Comparison of ENCODE assay signal across 1 cellular context in the genomic region with DNA sequence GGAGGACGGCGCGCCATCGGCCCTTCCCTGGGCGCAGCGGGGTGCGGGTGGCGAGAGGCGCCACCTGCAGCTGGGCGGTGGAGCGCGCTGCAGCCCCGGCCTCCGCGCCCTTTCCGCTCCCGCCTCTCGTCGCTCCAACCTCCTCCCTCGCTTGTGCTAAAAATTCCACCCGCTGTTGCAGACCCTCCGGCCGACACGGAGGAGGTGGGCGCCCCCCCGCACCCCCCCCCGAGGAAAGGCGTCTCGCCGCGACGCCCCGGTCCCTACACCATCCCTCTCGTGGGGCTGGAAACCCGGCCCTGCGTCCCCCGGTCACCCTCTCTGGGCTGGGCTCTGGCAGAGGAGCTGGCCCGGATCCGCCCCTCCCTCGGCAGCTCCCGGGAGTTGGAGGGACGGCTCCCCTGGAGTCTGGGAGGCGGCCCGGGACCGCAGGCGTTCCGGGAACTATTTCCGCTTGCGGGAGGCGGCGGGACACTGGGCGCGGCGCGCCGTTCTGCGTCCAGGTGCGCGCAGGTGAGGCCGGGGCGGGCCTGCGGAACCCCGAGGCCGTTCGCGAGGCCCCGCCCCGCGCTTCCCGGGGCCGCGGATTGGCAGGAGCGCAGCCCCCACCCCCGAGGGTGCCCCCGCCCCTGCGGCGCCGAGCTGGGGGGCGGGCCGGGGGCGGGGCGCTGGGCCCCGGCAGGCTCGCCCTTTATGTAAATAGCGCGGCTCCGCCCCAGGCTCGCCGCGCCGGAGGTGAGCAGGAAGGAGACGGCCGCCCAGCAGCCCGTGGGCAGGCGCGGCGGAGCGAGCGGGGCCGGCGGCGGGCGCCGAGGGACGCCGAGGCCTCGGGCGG.
TF ChIP-seq lines count a peak whose summit lies in the region.

A gene with protein sequence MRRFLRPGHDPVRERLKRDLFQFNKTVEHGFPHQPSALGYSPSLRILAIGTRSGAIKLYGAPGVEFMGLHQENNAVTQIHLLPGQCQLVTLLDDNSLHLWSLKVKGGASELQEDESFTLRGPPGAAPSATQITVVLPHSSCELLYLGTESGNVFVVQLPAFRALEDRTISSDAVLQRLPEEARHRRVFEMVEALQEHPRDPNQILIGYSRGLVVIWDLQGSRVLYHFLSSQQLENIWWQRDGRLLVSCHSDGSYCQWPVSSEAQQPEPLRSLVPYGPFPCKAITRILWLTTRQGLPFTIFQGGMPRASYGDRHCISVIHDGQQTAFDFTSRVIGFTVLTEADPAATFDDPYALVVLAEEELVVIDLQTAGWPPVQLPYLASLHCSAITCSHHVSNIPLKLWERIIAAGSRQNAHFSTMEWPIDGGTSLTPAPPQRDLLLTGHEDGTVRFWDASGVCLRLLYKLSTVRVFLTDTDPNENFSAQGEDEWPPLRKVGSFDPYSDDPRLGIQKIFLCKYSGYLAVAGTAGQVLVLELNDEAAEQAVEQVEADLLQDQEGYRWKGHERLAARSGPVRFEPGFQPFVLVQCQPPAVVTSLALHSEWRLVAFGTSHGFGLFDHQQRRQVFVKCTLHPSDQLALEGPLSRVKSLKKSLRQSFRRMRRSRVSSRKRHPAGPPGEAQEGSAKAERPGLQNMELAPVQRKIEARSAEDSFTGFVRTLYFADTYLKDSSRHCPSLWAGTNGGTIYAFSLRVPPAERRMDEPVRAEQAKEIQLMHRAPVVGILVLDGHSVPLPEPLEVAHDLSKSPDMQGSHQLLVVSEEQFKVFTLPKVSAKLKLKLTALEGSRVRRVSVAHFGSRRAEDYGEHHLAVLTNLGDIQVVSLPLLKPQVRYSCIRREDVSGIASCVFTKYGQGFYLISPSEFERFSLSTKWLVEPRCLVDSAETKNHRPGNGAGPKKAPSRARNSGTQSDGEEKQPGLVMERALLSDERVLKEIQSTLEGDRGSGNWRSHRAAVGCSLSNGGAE (plus strand): TSS at position 727 of the 835 bp plus-strand sequence. CDS start 17,730 bp downstream, outside the sequence.

TF ChIP-seq in SK-N-SH treated with all-trans-retinoic acid at 6 μM for 48 hours, 23 proteins besides CTCF, POLR2A, EP300 and RAD21 (continued from another document):
- TF ChIP-seq, protein P1, sequence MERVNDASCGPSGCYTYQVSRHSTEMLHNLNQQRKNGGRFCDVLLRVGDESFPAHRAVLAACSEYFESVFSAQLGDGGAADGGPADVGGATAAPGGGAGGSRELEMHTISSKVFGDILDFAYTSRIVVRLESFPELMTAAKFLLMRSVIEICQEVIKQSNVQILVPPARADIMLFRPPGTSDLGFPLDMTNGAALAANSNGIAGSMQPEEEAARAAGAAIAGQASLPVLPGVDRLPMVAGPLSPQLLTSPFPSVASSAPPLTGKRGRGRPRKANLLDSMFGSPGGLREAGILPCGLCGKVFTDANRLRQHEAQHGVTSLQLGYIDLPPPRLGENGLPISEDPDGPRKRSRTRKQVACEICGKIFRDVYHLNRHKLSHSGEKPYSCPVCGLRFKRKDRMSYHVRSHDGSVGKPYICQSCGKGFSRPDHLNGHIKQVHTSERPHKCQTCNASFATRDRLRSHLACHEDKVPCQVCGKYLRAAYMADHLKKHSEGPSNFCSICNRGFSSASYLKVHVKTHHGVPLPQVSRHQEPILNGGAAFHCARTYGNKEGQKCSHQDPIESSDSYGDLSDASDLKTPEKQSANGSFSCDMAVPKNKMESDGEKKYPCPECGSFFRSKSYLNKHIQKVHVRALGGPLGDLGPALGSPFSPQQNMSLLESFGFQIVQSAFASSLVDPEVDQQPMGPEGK (CRISPR knock-in tag; IDR thresholded peaks at IDR 0.05; ENCODE audit: borderline replicate concordance), result peak; percentile 88; the same call in 1 of the 2 replicates
